ENCODE assay signal across 28 cellular contexts in genomic region chr6:18253635-18254034, GRCh38.
"Had no signal": no experiment of that assay in that cellular context is flagged by ENCODE, and none has a peak within 500 bp of the region (broad histone marks: within the 10 kb centered on the region; RNA-seq: fewer than 3 reads in every experiment).

No MANE protein-coding gene starts in this region.

- H3K27ac ChIP-seq: adrenal gland, body of pancreas, breast epithelium, VCaP had no signal

- H3K27ac Mint-ChIP-seq: activated CD4-positive, alpha-beta T cell treated with anti-CD3 and anti-CD28 coated beads, Interleukin-2, amount 10 ng/mL, durations not matched to agents 7 days and 5 days; activated CD8-positive, alpha-beta T cell treated with anti-CD3 and anti-CD28 coated beads, Interleukin-2, amount 10 ng/mL, durations not matched to agents 7 days and 5 days; activated naive CD4-positive, alpha-beta T cell treated with anti-CD3 and anti-CD28 coated beads for 36 hours; activated naive CD4-positive, alpha-beta T cell treated with anti-CD3 and anti-CD28 coated beads, Interleukin-2, amount 50 U/mL, for 72 hours; activated T-cell treated with anti-CD3 and anti-CD28 coated beads, Interleukin-2, amount 50 U/mL, for 24 hours; activated T-helper 2 cell treated with anti-CD3 and anti-CD28 coated beads, Interferon-gamma antibody, Interleukin-2, Interleukin-4, amounts not matched to agents 10 μg/mL and 5 μg/mL and 100 μg/mL, durations not matched to agents 14 hours and 24 hours and 36 hours had no signal

- H3K4me1 ChIP-seq: body of pancreas, breast epithelium had no signal

- ATAC-seq: activated CD8-positive, alpha-beta T cell treated with anti-CD3 and anti-CD28 coated beads, Interleukin-2, amount 10 ng/mL, durations not matched to agents 7 days and 5 days; activated naive CD4-positive, alpha-beta T cell treated with anti-CD3 and anti-CD28 coated beads, Interleukin-2, amount 50 U/mL, for 72 hours; body of pancreas; Panc1 had no signal

- H3K9me3 ChIP-seq: adrenal gland, body of pancreas, breast epithelium, MG63 had no signal

- H3K4me3 Mint-ChIP-seq: activated CD4-positive, alpha-beta T cell treated with anti-CD3 and anti-CD28 coated beads, Interleukin-2, amount 10 ng/mL, durations not matched to agents 7 days and 5 days; activated CD8-positive, alpha-beta T cell treated with anti-CD3 and anti-CD28 coated beads, Interleukin-2, amount 10 ng/mL, durations not matched to agents 7 days and 5 days; activated naive CD4-positive, alpha-beta T cell treated with anti-CD3 and anti-CD28 coated beads for 36 hours; activated T-cell treated with anti-CD3 and anti-CD28 coated beads, Interleukin-2, amount 50 U/mL, for 24 hours had no signal

- H3K4me3 ChIP-seq: adrenal gland, body of pancreas, breast epithelium, MG63 had no signal

- DNase-seq: activated CD4-positive, alpha-beta T cell treated with anti-CD3 and anti-CD28 coated beads, Interleukin-2, amount 10 ng/mL, durations not matched to agents 7 days and 5 days; activated CD4-positive, alpha-beta T cell treated with anti-CD3 and anti-CD28 coated beads, Interleukin-2, amount 50 U/mL, for 48 hours; activated CD4-positive, CD25-positive, alpha-beta regulatory T cell; activated CD8-positive, alpha-beta T cell treated with anti-CD3 and anti-CD28 coated beads, Interleukin-2, amount 10 ng/mL, durations not matched to agents 7 days and 5 days; activated gamma-delta T cell treated with Interleukin-2 at 50 U/mL for 16 hours; activated naive CD4-positive, alpha-beta T cell treated with anti-CD3 and anti-CD28 coated beads for 36 hours; activated T-cell treated with anti-CD3 and anti-CD28 coated beads, Interleukin-2, amount 50 U/mL, for 24 hours; adrenal gland; body of pancreas; central memory CD4-positive, alpha-beta T cell; Karpas-422; KBM-7; MG63; NCI-H1048; NCI-H1436 treated with DMSO at 0.1 percent for 48 hours; NCI-H1694 treated with DMSO at 0.1 percent for 48 hours; NCI-H2029; NCI-H345; NCI-H524 treated with DMSO at 0.1 percent for 48 hours; SW 1271; T-helper 1 cell; T-helper 2 cell; T-helper 9 cell had no signal

- H3K27me3 Mint-ChIP-seq: activated CD4-positive, alpha-beta T cell treated with anti-CD3 and anti-CD28 coated beads, Interleukin-2, amount 10 ng/mL, durations not matched to agents 7 days and 5 days; activated T-cell treated with anti-CD3 and anti-CD28 coated beads, Interleukin-2, amount 50 U/mL, for 24 hours had no signal

- H3K9me3 Mint-ChIP-seq: activated naive CD4-positive, alpha-beta T cell treated with anti-CD3 and anti-CD28 coated beads for 36 hours; activated naive CD4-positive, alpha-beta T cell treated with anti-CD3 and anti-CD28 coated beads, Interleukin-2, amount 50 U/mL, for 72 hours; activated T-cell treated with anti-CD3 and anti-CD28 coated beads, Interleukin-2, amount 50 U/mL, for 24 hours; activated T-helper 2 cell treated with anti-CD3 and anti-CD28 coated beads, Interferon-gamma antibody, Interleukin-2, Interleukin-4, amounts not matched to agents 10 μg/mL and 5 μg/mL and 100 μg/mL, durations not matched to agents 14 hours and 24 hours and 36 hours had no signal

- H3K27me3 ChIP-seq: adrenal gland, body of pancreas, breast epithelium, MG63 had no signal
